Comparison of ENCODE assay signal across 22 cellular contexts in genomic region chr4:75771607-75772006, GRCh38. TPM values are rescaled to one million over a fixed set of nuclear protein-coding genes. Genes with fewer than 3 reads are reported as not detected.
A peak's percentile ranks its signal among the peaks of the same experiment; 100 is the strongest.
DNase-seq lines count a peak whose midpoint lies in the region; ATAC-seq, FAIRE-seq and TF ChIP-seq lines count a peak whose summit lies in the region.
"Had no signal": no experiment of that assay in that cellular context is flagged by ENCODE, and none has a peak within 500 bp of the region (broad histone marks: within the 10 kb centered on the region; RNA-seq: fewer than 3 reads in every experiment).

No MANE protein-coding gene starts in this region.

- no peaks in the 10 kb centered on the region for H3K79me2 ChIP-seq in HepG2 (ENCODE audit: insufficient read depth, low read length)

- TF ChIP-seq CTCF in HepG2 (CRISPR knock-in tag; IDR thresholded peaks at IDR 0.05) (no peak), right lobe of liver (IDR thresholded peaks at IDR 0.05) (no peak), chondrocyte (IDR thresholded peaks at IDR 0.05) (no peak), A673 (conservative IDR thresholded peaks at IDR 0.05; ENCODE audit: low read depth, low read length) (no peak)

- H3K4me2 ChIP-seq in HepG2 (ENCODE audit: low read depth, low read length) = no peak overlapping the region
- H3K4me2 ChIP-seq: BLaER1 had no signal

- 49% methylated on average over 1 of the region's 1 CpG for WGBS in HepG2 (ENCODE audit: low lambda C conversion rate)
- WGBS in right lobe of liver (ENCODE audit: insufficient coverage, low coverage, low lambda C conversion rate, missing lambda C conversion rate) = 0% methylated on average over 1 of the region's 1 CpG

- H3K4me3 ChIP-seq in HepG2 (replicated peaks in 1 of 3; ENCODE audit: insufficient read depth in 1 of 3, low read depth in 2 of 3, low read length in 3 of 3) (no peak overlapping the region), right lobe of liver (no peak overlapping the region), A673 (ENCODE audit: low read depth, low read length, poor library complexity, severe bottlenecking) (no peak overlapping the region)
- H3K4me3 ChIP-seq: BLaER1, GM23248 had no signal

- no peak for FAIRE-seq in HepG2 (lab: Jason Lieb, UNC)
- FAIRE-seq: G401.6, GM12892, H1 had no signal

- H4K20me1 ChIP-seq in HepG2 (ENCODE audit: insufficient read depth, low read length) = no peaks in the 10 kb centered on the region
- H4K20me1 ChIP-seq: BLaER1 had no signal

- no TSS peak for BruUV-seq in HepG2 (replicated peaks; lab: Mats Ljungman, UMichigan)
- no TSS peak for BruUV-seq in A673 (replicated peaks; lab: Mats Ljungman, UMichigan)

- H3K36me3 Mint-ChIP-seq in chondrocyte (ENCODE audit: low read depth) = peaks cover 36% of the 10 kb centered on the region

- peaks cover 5 to 66% of the 10 kb centered on the region in 2 experiments for H3K36me3 ChIP-seq in HepG2 (replicated peaks in 1 of 2; ENCODE audit: control insufficient read depth in 1 of 2, insufficient read depth in 2 of 2, low read length in 2 of 2)
- H3K36me3 ChIP-seq in right lobe of liver = peaks cover 7 to 45% (median 26%) of the 10 kb centered on the region in 4 donors
- H3K36me3 ChIP-seq in A673 (ENCODE audit: insufficient read depth, low read length, poor library complexity, severe bottlenecking) = peaks cover 30% of the 10 kb centered on the region

- CTCF ChIA-PET in HepG2 (lab: Yijun Ruan, JAX; ENCODE audit: low intra/inter-chr PET ratio, low total read pairs) (no interaction called here), A673 (lab: Charles Lee) (no interaction called here)

- POLR2A ChIA-PET in HepG2 (lab: Yijun Ruan, JAX) = no interaction called here
- POLR2A ChIA-PET in A673 (lab: Charles Lee; ENCODE audit: low non-redundant PET) = no interaction called here

- no peak overlapping the region for H3K27ac ChIP-seq in HepG2 (ENCODE audit: extremely low read length, insufficient read depth, low read length)
- H3K27ac ChIP-seq in right lobe of liver = no peak overlapping the region
- H3K27ac ChIP-seq in A673 (ENCODE audit: low read depth, low read length, poor library complexity, severe bottlenecking) = no peak overlapping the region
- H3K27ac ChIP-seq: 22Rv1, BLaER1, C4-2B, GM23248 had no signal

- no peak for TF ChIP-seq RAD21 in HepG2 (CRISPR knock-in tag; IDR thresholded peaks at IDR 0.05)

- H3K4me1 ChIP-seq in HepG2 (ENCODE audit: insufficient read depth, low read length) (no peaks in the 10 kb centered on the region), right lobe of liver (no peaks in the 10 kb centered on the region), A673 (ENCODE audit: insufficient read depth, low read length, poor library complexity, severe bottlenecking) (peaks cover 13% of the 10 kb centered on the region)
- H3K4me1 ChIP-seq: BLaER1, Caco-2 had no signal

- ATAC-seq in HepG2 (no peak), right lobe of liver (no peak), HG03469 (IDR thresholded peaks at IDR 0.05; ENCODE audit: unreplicated experiment) (no peak), left cardiac atrium (no peak)
- ATAC-seq: CD8-positive, alpha-beta T cell had no signal

- H3K4me3 Mint-ChIP-seq in chondrocyte (ENCODE audit: unreplicated experiment) = no peak overlapping the region
- H3K4me3 Mint-ChIP-seq: B cell; CD4-positive, CD25-positive, alpha-beta regulatory T cell; CD8-positive, alpha-beta T cell had no signal

- no peaks in the 10 kb centered on the region for H3K9me3 ChIP-seq in HepG2 (ENCODE audit: low read length)
- H3K9me3 ChIP-seq in right lobe of liver = no peaks in the 10 kb centered on the region
- H3K9me3 ChIP-seq in A673 (ENCODE audit: low read depth, low read length, poor library complexity, severe bottlenecking) = no peaks in the 10 kb centered on the region
- H3K9me3 ChIP-seq: Caco-2 had no signal

- no peak for DNase-seq in HepG2 (ENCODE audit: low spot score)
- DNase-seq in right lobe of liver = no peak
- DNase-seq in NCI-H526 (lab: John Stamatoyannopoulos, UW) = peak; percentile 4 to 5
- DNase-seq in chondrocyte (ENCODE audit: low spot score) = no peak
- no peak for DNase-seq in A673 (ENCODE audit: low spot score)
- no peak for DNase-seq in left cardiac atrium
- DNase-seq: Caco-2; CD4-positive, CD25-positive, alpha-beta regulatory T cell; CD8-positive, alpha-beta T cell; DMS153; DND-41; GM23248; H7; HCEC 1CT had no signal

- H3K4me1 Mint-ChIP-seq in chondrocyte (ENCODE audit: low read depth) = peaks cover 9% of the 10 kb centered on the region
- H3K4me1 Mint-ChIP-seq: B cell had no signal

- no peak for TF ChIP-seq EP300 in HepG2 (IDR thresholded peaks at IDR 0.05; ENCODE audit: low read depth in 2 of 2, low read length in 2 of 2)
- TF ChIP-seq EP300 in HepG2 (CRISPR knock-in tag; IDR thresholded peaks at IDR 0.05; ENCODE audit: borderline replicate concordance) = no peak

- intact Hi-C loops in HepG2 (cut with micrococcal nuclease; ENCODE audit: unreplicated experiment) = loop anchor here (5.0 kb wide), 1 partner anchor 36 kb away; no protein-coding TSS in a partner anchor
- intact Hi-C loops in right lobe of liver (cut with DNase I) = no loop called here
- intact Hi-C loops in A673 (cut with micrococcal nuclease; ENCODE audit: unreplicated experiment) = no loop called here
- intact Hi-C loops in left cardiac atrium (cut with DNase I) = loop anchor here in 1 of 2 donors (10.0 kb wide), 1 partner anchor 117 kb away; no protein-coding TSS in a partner anchor

- no peak overlapping the region for H3K9ac ChIP-seq in HepG2 (ENCODE audit: insufficient read depth, low read depth, low read length)
- H3K9ac ChIP-seq: BLaER1, GM23248 had no signal

- H2AFZ ChIP-seq in HepG2 (ENCODE audit: low read length) = no peak overlapping the region
- H2AFZ ChIP-seq: GM23248 had no signal

- TF ChIP-seq POLR2A in HepG2 (IDR thresholded peaks at IDR 0.05; ENCODE audit: insufficient read depth in 1 of 2, low read depth in 2 of 2, low read length in 2 of 2) (no peak), right lobe of liver (IDR thresholded peaks at IDR 0.05) (no peak)

- in situ Hi-C loops in HepG2 (cut with HindIII; ENCODE audit: extremely low pct_ligation_motif_present, low pct_unique_long_range_greater_than_20kb) = no loop called here

- H3K27ac Mint-ChIP-seq in chondrocyte (ENCODE audit: unreplicated experiment) = peak overlapping the region; percentile 17
- H3K27ac Mint-ChIP-seq: B cell; CD4-positive, CD25-positive, alpha-beta regulatory T cell; CD8-positive, alpha-beta T cell had no signal

- no peaks in the 10 kb centered on the region for H3K27me3 Mint-ChIP-seq in chondrocyte (ENCODE audit: low read depth)
- H3K27me3 Mint-ChIP-seq: B cell; CD4-positive, CD25-positive, alpha-beta regulatory T cell had no signal

- H3K27me3 ChIP-seq in HepG2 (ENCODE audit: control insufficient read depth in 1 of 2, insufficient read depth in 2 of 2, low read length in 2 of 2) (no peaks in the 10 kb centered on the region), right lobe of liver (no peaks in the 10 kb centered on the region), A673 (replicated peaks; ENCODE audit: insufficient read depth, low read depth, low read length, poor library complexity) (no peaks in the 10 kb centered on the region)
- H3K27me3 ChIP-seq: BLaER1 had no signal

- H3K9me3 Mint-ChIP-seq in chondrocyte (ENCODE audit: low read depth) = peaks cover 6% of the 10 kb centered on the region
- H3K9me3 Mint-ChIP-seq: CD8-positive, alpha-beta T cell had no signal

TF ChIP-seq in HepG2, 621 proteins besides CTCF, POLR2A, EP300 and RAD21 (continues in another document):
- TF ChIP-seq MAFK (conservative IDR thresholded peaks at IDR 0.05 in 1 of 2, IDR thresholded peaks at IDR 0.05 in 1 of 2; ENCODE audit: low read length in 2 of 2) = peak in 1 of 2 experiments; percentile 54; a peak in 3 of 4 replicates
- peak; percentile 18; the same call in 1 of the 2 replicates for TF ChIP-seq MAFF (IDR thresholded peaks at IDR 0.05; ENCODE audit: low read depth, low read length)
- no peak for TF ChIP-seq ZMYM3 (CRISPR knock-in tag; IDR thresholded peaks at IDR 0.05)
- no peak for TF ChIP-seq ZNF382 (CRISPR knock-in tag; IDR thresholded peaks at IDR 0.05; ENCODE audit: borderline replicate concordance)
- no peak for TF ChIP-seq ATM (IDR thresholded peaks at IDR 0.05; ENCODE audit: borderline replicate concordance)
- no peak for TF ChIP-seq ELF1 (CRISPR knock-in tag; IDR thresholded peaks at IDR 0.05)

RNA-seq across cellular contexts. Expression of gene USO1, which starts 47.2 kb away (rescaled TPM):
- total RNA-seq in HepG2 (2016; rRNA removed; fragmentation: Illumina TruSeq; extraction: Trizol) = 87.7 and 111 TPM in 2 replicates
- 8.7 and 10.1 TPM in 2 replicates for total RNA-seq in HepG2 (2016; cell fraction: cytosol; rRNA removed; fragmentation: Illumina TruSeq; extraction: Trizol; ENCODE audit: low read depth)
- total RNA-seq in HepG2 (2016; cell fraction: insoluble cytoplasmic fraction; rRNA removed; fragmentation: Illumina TruSeq; extraction: Trizol) = 86.1 and 107 TPM in 2 replicates
- total RNA-seq in HepG2 (2016; cell fraction: membrane; rRNA removed; fragmentation: Illumina TruSeq; extraction: Trizol) = 34.3 and 42.9 TPM in 2 replicates
- total RNA-seq in HepG2 (2016; cell fraction: nucleus; rRNA removed; fragmentation: Illumina TruSeq; extraction: Trizol) = 67.4 and 83.9 TPM in 2 replicates
- polyA plus RNA-seq in HepG2 (2011; rRNA removed) = 40.8 and 52.2 TPM in 2 replicates
- 21.5 and 31.4 TPM in 2 replicates for polyA plus RNA-seq in HepG2 (2011; cell fraction: cytosol; rRNA removed)
- 16.6 and 18.0 TPM in 2 replicates for polyA plus RNA-seq in HepG2 (2011; cell fraction: nucleus; rRNA removed)
- 42.8 and 53.1 TPM in 2 replicates for polyA plus RNA-seq in HepG2 (2012)
- 3.9 and 4.3 TPM in 2 replicates for polyA plus RNA-seq in HepG2 (2016; cell fraction: cytosol; fragmentation: Illumina TruSeq; extraction: Trizol; ENCODE audit: low read depth)
- 72.4 and 76.4 TPM in 2 replicates for polyA plus RNA-seq in HepG2 (2016; cell fraction: insoluble cytoplasmic fraction; fragmentation: Illumina TruSeq; extraction: Trizol; ENCODE audit: low read depth)
- 16.6 and 19.6 TPM in 2 replicates for polyA plus RNA-seq in HepG2 (2016; cell fraction: membrane; fragmentation: Illumina TruSeq; extraction: Trizol; ENCODE audit: low read depth)
- 78.1 and 78.9 TPM in 2 replicates for polyA plus RNA-seq in HepG2 (2016; cell fraction: nucleus; fragmentation: Illumina TruSeq; extraction: Trizol; ENCODE audit: insufficient read depth, low read depth)
- polyA minus RNA-seq in HepG2 (2011; rRNA and poly(A)+ RNA removed; ENCODE audit: low replicate concordance) = 14.8 and 29.1 TPM in 2 replicates
- 40.9 and 44.0 TPM in 2 replicates for polyA minus RNA-seq in HepG2 (2011; cell fraction: cytosol; rRNA and poly(A)+ RNA removed)
- polyA minus RNA-seq in HepG2 (2011; cell fraction: nucleus; rRNA and poly(A)+ RNA removed) = 50.7 and 56.3 TPM in 2 replicates
- total RNA-seq in right lobe of liver = 10 to 100 TPM; 43.7 to 64.0 (median 49.4) TPM
- total RNA-seq in chondrocyte = 85.0 to 98.4 TPM (median 86.4 TPM) in 3 replicates
- 35.6 and 36.1 TPM in 2 replicates for total RNA-seq in A673 (2021)
- 10 to 100 TPM; 77.9 to 84.5 TPM for total RNA-seq in left cardiac atrium

Comparison
In these comparisons a context has a peak if more than half of its experiments do, and no peak if none do; other contexts are left out.
1. DNase-seq: peak in NCI-H526 (2 of 2); none in HepG2 (single experiment), right lobe of liver (0 of 3), chondrocyte (single experiment), A673 (single experiment) and left cardiac atrium (single experiment).